Comparison of ENCODE assay signal across 11 cellular contexts in the genomic region with DNA sequence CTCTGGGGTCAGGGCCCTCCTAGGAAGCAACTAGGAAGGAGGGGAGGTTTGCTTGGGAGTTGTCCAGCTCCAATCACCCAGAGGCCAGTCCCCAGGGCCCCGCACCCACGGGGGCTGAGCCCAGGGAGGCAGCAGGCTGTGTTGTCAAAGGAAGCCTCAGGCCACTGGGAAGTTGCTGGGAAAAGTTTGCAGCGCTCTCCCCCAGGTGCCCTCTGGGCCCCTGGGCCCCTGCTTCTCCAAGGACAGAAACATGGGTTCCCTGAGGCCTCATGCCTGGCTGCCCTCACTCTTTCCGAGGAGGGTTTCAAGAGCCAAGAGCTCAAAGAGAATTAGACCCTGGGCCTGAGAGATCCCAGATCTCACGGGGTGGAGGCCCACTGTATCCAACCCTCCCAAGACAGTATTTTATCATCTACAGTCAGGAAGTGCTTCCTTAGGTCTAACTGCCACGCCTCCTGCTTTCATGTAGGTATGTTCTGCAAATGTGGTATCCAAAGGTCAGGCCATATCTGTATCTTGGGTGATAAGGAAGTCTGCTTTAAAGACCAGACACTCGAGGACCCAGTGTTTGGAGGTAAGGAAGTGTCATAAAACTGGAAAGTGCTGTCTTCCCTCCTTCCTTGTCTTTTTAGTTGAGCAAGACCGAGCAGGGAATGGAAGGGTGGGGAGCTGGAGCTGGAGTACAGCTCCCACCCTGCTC. TPM values are rescaled to one million over a fixed set of nuclear protein-coding genes. Genes with fewer than 3 reads are reported as not detected.
DNase-seq lines count a peak whose midpoint lies in the region; ATAC-seq, FAIRE-seq and TF ChIP-seq lines count a peak whose summit lies in the region.
"Had no signal": no experiment of that assay in that cellular context is flagged by ENCODE, and none has a peak within 500 bp of the region (broad histone marks: within the 10 kb centered on the region; RNA-seq: fewer than 3 reads in every experiment).

No MANE protein-coding gene starts in this region.

- no peak overlapping the region for H3K4me3 ChIP-seq in mesenchymal stem cell (ENCODE audit: insufficient read depth in 1 of 2, low read depth in 1 of 2, low read length in 2 of 2)
- no peak overlapping the region for H3K4me3 ChIP-seq in transverse colon

- no peak overlapping the region for H3K9ac ChIP-seq in mesenchymal stem cell (ENCODE audit: low read length)

- H3K4me1 Mint-ChIP-seq in nephron progenitor cell, result peaks cover 49% of the 10 kb centered on the region
- H3K4me1 Mint-ChIP-seq: CD8-positive, alpha-beta memory T cell had no signal

- H3K36me3 Mint-ChIP-seq in nephron progenitor cell (ENCODE audit: low read depth), result no peaks in the 10 kb centered on the region
- H3K36me3 Mint-ChIP-seq: CD8-positive, alpha-beta memory T cell had no signal

- DNase-seq in ELF-1 (ENCODE audit: low read depth, low spot score) (peak; percentile 23), mesenchymal stem cell (no peak), transverse colon (peak; percentile 65), nephron progenitor cell (no peak)
- DNase-seq: CD8-positive, alpha-beta memory T cell; DMS53 had no signal

- H3K27ac ChIP-seq in mesenchymal stem cell (ENCODE audit: low read length, poor library complexity, severe bottlenecking) (no peak overlapping the region), transverse colon (peak overlapping the region; percentile 52 to 74 (median 67))
- H3K27ac ChIP-seq: HL-60 had no signal

- peaks cover 10 to 29% of the 10 kb centered on the region in 2 experiments for H3K27me3 ChIP-seq in mesenchymal stem cell (ENCODE audit: control insufficient read depth in 1 of 2, insufficient read depth in 1 of 2, low read length in 2 of 2)
- no peaks in the 10 kb centered on the region for H3K27me3 ChIP-seq in transverse colon

- FAIRE-seq in colon (lab: Jason Lieb, UNC), result peak; percentile 83

- peak overlapping the region; percentile 13 for H2BK15ac ChIP-seq in mesenchymal stem cell (ENCODE audit: low read depth, poor library complexity, severe bottlenecking)

- no peak overlapping the region for H2AK5ac ChIP-seq in mesenchymal stem cell (ENCODE audit: low read length, severe bottlenecking)

- no peak overlapping the region for H2BK12ac ChIP-seq in mesenchymal stem cell (ENCODE audit: low read length in 2 of 2)

- TF ChIP-seq POLR2A in transverse colon (IDR thresholded peaks at IDR 0.05), result no peak

- H3K4me2 ChIP-seq in mesenchymal stem cell (ENCODE audit: low read length, poor library complexity, severe bottlenecking), result no peak overlapping the region

- no peak overlapping the region for H2BK120ac ChIP-seq in mesenchymal stem cell (ENCODE audit: low read depth, low read length)

- H2BK5ac ChIP-seq in mesenchymal stem cell (ENCODE audit: low read depth, low read length, poor library complexity, severe bottlenecking), result no peak overlapping the region

- TF ChIP-seq EP300 in transverse colon (IDR thresholded peaks at IDR 0.05; ENCODE audit: low read depth), result no peak

- 51% methylated on average over 8 of the region's 8 CpGs for WGBS in mesenchymal stem cell
- 40 to 55% methylated on average over 1 to 8 of the region's 8 CpGs for WGBS in transverse colon (ENCODE audit: low coverage in 1 of 2), 2 donors

- no peak overlapping the region for H3K18ac ChIP-seq in mesenchymal stem cell (ENCODE audit: low read depth in 1 of 2, low read length in 2 of 2)

- no peak overlapping the region for H3K23ac ChIP-seq in mesenchymal stem cell (ENCODE audit: low read length in 2 of 2)

- H3K36me3 ChIP-seq in mesenchymal stem cell (ENCODE audit: control insufficient read depth in 1 of 2, insufficient read depth in 2 of 2, low read depth in 1 of 2, low read length in 2 of 2) (no peaks in the 10 kb centered on the region), transverse colon (no peaks in the 10 kb centered on the region)

- H4K91ac ChIP-seq in mesenchymal stem cell (ENCODE audit: low read length), result no peak overlapping the region

- H3K14ac ChIP-seq in mesenchymal stem cell (ENCODE audit: low read length in 2 of 2), result no peak overlapping the region

- H3K27ac Mint-ChIP-seq in nephron progenitor cell, result no peak overlapping the region

- H3K4ac ChIP-seq in mesenchymal stem cell (ENCODE audit: low read depth in 1 of 2, low read length in 2 of 2), result no peak overlapping the region

- H3K79me1 ChIP-seq in mesenchymal stem cell (replicated peaks; ENCODE audit: low read length, poor library complexity, severe bottlenecking), result no peaks in the 10 kb centered on the region

- TF ChIP-seq CTCF in transverse colon (IDR thresholded peaks at IDR 0.05) (no peak), nephron progenitor cell (IDR thresholded peaks at IDR 0.05) (no peak)

- no peak overlapping the region for H2AFZ ChIP-seq in mesenchymal stem cell (ENCODE audit: low read depth, low read length)

- in situ Hi-C loops in transverse colon (cut with MboI; ENCODE audit: low pct_ligation_motif_present in 1 of 4, low pct_unique_long_range_greater_than_20kb in 1 of 4, low sequenced_read_pairs in 3 of 4), result loop anchor here in 3 of 4 donors (25.0 kb wide), 1 partner anchor 488 kb away; no protein-coding TSS in a partner anchor

- peaks cover 18% of the 10 kb centered on the region for H3K27me3 Mint-ChIP-seq in nephron progenitor cell (ENCODE audit: low read depth, poor library complexity)

- no peaks in the 10 kb centered on the region for H3K9me3 ChIP-seq in mesenchymal stem cell (ENCODE audit: control insufficient read depth, low read length)
- no peaks in the 10 kb centered on the region for H3K9me3 ChIP-seq in transverse colon

- no peaks in the 10 kb centered on the region for H3K9me3 Mint-ChIP-seq in nephron progenitor cell
- H3K9me3 Mint-ChIP-seq: CD8-positive, alpha-beta memory T cell had no signal

- no peak overlapping the region for H3K4me3 Mint-ChIP-seq in nephron progenitor cell
- H3K4me3 Mint-ChIP-seq: CD8-positive, alpha-beta memory T cell had no signal

- ATAC-seq in GM21447 (IDR thresholded peaks at IDR 0.05; ENCODE audit: unreplicated experiment), result no peak
- no peak for ATAC-seq in activated CD4-positive, CD25-positive, alpha-beta regulatory T cell treated with anti-CD3 and anti-CD28 coated beads, Interleukin-2, amount 50 U/mL, for 24 hours
- ATAC-seq: HCT116 had no signal

- no peaks in the 10 kb centered on the region for H3K4me1 ChIP-seq in mesenchymal stem cell (ENCODE audit: control insufficient read depth, insufficient read depth, low read depth, low read length)
- H3K4me1 ChIP-seq in transverse colon, result peaks cover 12 to 19% (median 17%) of the 10 kb centered on the region in 4 donors

- no peak overlapping the region for H4K8ac ChIP-seq in mesenchymal stem cell (ENCODE audit: low read length)

- intact Hi-C loops in transverse colon (cut with DNase I; ENCODE audit: low total_unique reads), result no loop called here

RNA-seq across cellular contexts. Expression of gene ZNF423, which starts 44.2 kb away (rescaled TPM):
- 1.4 TPM for polyA plus RNA-seq in mesenchymal stem cell (2013, experiment 1 of 2)
- 1.6 TPM for polyA plus RNA-seq in mesenchymal stem cell (2013, experiment 2 of 2)
- total RNA-seq in transverse colon, result 10 to 100 TPM in 1 of 4 donors, 1 to 10 TPM in 3; 4.9 to 13.1 (median 7.2) TPM
- total RNA-seq: CD8-positive, alpha-beta memory T cell had no signal
- polyA plus RNA-seq: CD8-positive, alpha-beta memory T cell had no signal

Comparison
In these comparisons a context has a peak if more than half of its experiments do, and no peak if none do; other contexts are left out.
1. DNase-seq: peak in ELF-1 (single experiment) and transverse colon (single experiment); none in mesenchymal stem cell (single experiment) and nephron progenitor cell (single experiment).